ENCODE assay signal across 10 cellular contexts in genomic region chr9:101448680-101449070, GRCh38. TPM values are rescaled to one million over a fixed set of nuclear protein-coding genes. Genes with fewer than 3 reads are reported as not detected.
DNase-seq lines count a peak whose midpoint lies in the region; ATAC-seq, FAIRE-seq and TF ChIP-seq lines count a peak whose summit lies in the region.
"Had no signal": no experiment of that assay in that cellular context is flagged by ENCODE, and none has a peak within 500 bp of the region (broad histone marks: within the 10 kb centered on the region; RNA-seq: fewer than 3 reads in every experiment).

No MANE protein-coding gene starts in this region.

- intact Hi-C loops in activated CD4-positive, alpha-beta T cell treated with anti-CD3 and anti-CD28 coated beads for 36 hours (cut with DNase I, micrococcal nuclease), result loop anchor here (2.0 kb wide), 1 partner anchor 82 kb away; no protein-coding TSS in a partner anchor
- intact Hi-C loops in PC-3 (cut with micrococcal nuclease) (loop anchor here (1.0 kb wide), 1 partner anchor 82 kb away; no protein-coding TSS in a partner anchor), endothelial cell of umbilical vein (cut with micrococcal nuclease) (loop anchor here (1.0 kb wide), 1 partner anchor 82 kb away; no protein-coding TSS in a partner anchor)

- peaks cover 10% of the 10 kb centered on the region for H3K4me1 Mint-ChIP-seq in activated CD4-positive, alpha-beta T cell treated with anti-CD3 and anti-CD28 coated beads for 36 hours

- H3K9me3 ChIP-seq in PC-3 (ENCODE audit: low read length), result no peaks in the 10 kb centered on the region
- H3K9me3 ChIP-seq in endothelial cell of umbilical vein (replicated peaks; ENCODE audit: control insufficient read depth, insufficient read depth, low read length), result no peaks in the 10 kb centered on the region
- no peaks in the 10 kb centered on the region for H3K9me3 ChIP-seq in smooth muscle cell (replicated peaks; ENCODE audit: low read depth)

- H3K79me2 ChIP-seq in PC-3 (ENCODE audit: low read length), result no peaks in the 10 kb centered on the region
- H3K79me2 ChIP-seq in endothelial cell of umbilical vein (ENCODE audit: control insufficient read depth, insufficient read depth, low read length), result no peaks in the 10 kb centered on the region
- H3K79me2 ChIP-seq in smooth muscle cell (ENCODE audit: low read depth), result no peaks in the 10 kb centered on the region

- H3K27ac ChIP-seq in PC-3 (ENCODE audit: low read length), result no peak overlapping the region
- H3K27ac ChIP-seq in endothelial cell of umbilical vein (ENCODE audit: insufficient read depth, low read depth, low read length), result no peak overlapping the region
- no peak overlapping the region for H3K27ac ChIP-seq in smooth muscle cell (ENCODE audit: low read depth)

- dilution Hi-C loops in endothelial cell of umbilical vein (cut with MboI; ENCODE audit: extremely low pct_ligation_motif_present, low sequenced_read_pairs), result no loop called here

- H3K9me1 ChIP-seq in endothelial cell of umbilical vein (replicated peaks; ENCODE audit: control insufficient read depth, extremely low read depth, insufficient read depth, low read length), result no peaks in the 10 kb centered on the region

- FAIRE-seq in endothelial cell of umbilical vein (lab: Jason Lieb, UNC), result no peak
- FAIRE-seq: GM19239 had no signal

- CTCF ChIA-PET in activated CD4-positive, alpha-beta T cell treated with anti-CD3 and anti-CD28 coated beads for 36 hours (lab: Charles Lee), result interaction anchor here (0.7 to 1.8 kb wide), 6 partner anchors 10 to 87 kb away, joined by 3 to 9 read pairs (median 4); partner anchors contain the start of gene RNF20
- CTCF ChIA-PET in PC-3 (lab: Charles Lee) (interaction anchor here (0.5 to 1.8 kb wide), 5 partner anchors 10 to 119 kb away, joined by 3 to 11 read pairs (median 4); partner anchors contain the start of genes MRPL50, RNF20 and ZNF189), endothelial cell of umbilical vein (lab: Charles Lee) (interaction anchor here (0.7 to 4.5 kb wide), 21 partner anchors 10 to 846 kb away, joined by 3 to 96 read pairs (median 3); partner anchors contain the start of genes MRPL50, RNF20 and ZNF189)

- BruUV-seq in PC-3 (replicated peaks; lab: Mats Ljungman, UMichigan) (no TSS peak), endothelial cell of umbilical vein (replicated peaks; lab: Mats Ljungman, UMichigan) (no TSS peak)

- no peaks in the 10 kb centered on the region for H3K27me3 ChIP-seq in PC-3 (ENCODE audit: low read length)
- peaks cover 7 to 12% of the 10 kb centered on the region in 2 experiments for H3K27me3 ChIP-seq in endothelial cell of umbilical vein (ENCODE audit: control insufficient read depth in 2 of 2, insufficient read depth in 2 of 2, low read length in 2 of 2)
- H3K27me3 ChIP-seq in smooth muscle cell (ENCODE audit: low read depth), result no peaks in the 10 kb centered on the region

- H3K4me1 ChIP-seq in PC-3 (ENCODE audit: insufficient read depth, low read length) (no peaks in the 10 kb centered on the region), endothelial cell of umbilical vein (ENCODE audit: control insufficient read depth, extremely low read depth, insufficient read depth, low read length) (no peaks in the 10 kb centered on the region), smooth muscle cell (ENCODE audit: low read depth) (no peaks in the 10 kb centered on the region)

- no peak for TF ChIP-seq CTCF in PC-3 (conservative IDR thresholded peaks at IDR 0.05; ENCODE audit: low read depth, low read length)
- no peak for TF ChIP-seq CTCF in endothelial cell of umbilical vein (IDR thresholded peaks at IDR 0.05; ENCODE audit: extremely low read depth in 1 of 2, insufficient read depth in 1 of 2, low read depth in 1 of 2, low read length in 2 of 2)
- no peak for TF ChIP-seq CTCF in smooth muscle cell (IDR thresholded peaks at IDR 0.05; ENCODE audit: borderline replicate concordance, insufficient read depth, poor library complexity, severe bottlenecking)

- H3K36me3 Mint-ChIP-seq in activated CD4-positive, alpha-beta T cell treated with anti-CD3 and anti-CD28 coated beads for 36 hours (ENCODE audit: low read depth), result no peaks in the 10 kb centered on the region

- H3K9me3 Mint-ChIP-seq in activated CD4-positive, alpha-beta T cell treated with anti-CD3 and anti-CD28 coated beads for 36 hours (ENCODE audit: low read depth), result peaks cover 6% of the 10 kb centered on the region

- peak overlapping the region; percentile 45 for H3K4me3 Mint-ChIP-seq in activated CD4-positive, alpha-beta T cell treated with anti-CD3 and anti-CD28 coated beads for 36 hours

- H3K9ac ChIP-seq in PC-3 (ENCODE audit: low read length) (no peak overlapping the region), endothelial cell of umbilical vein (replicated peaks; ENCODE audit: extremely low read depth, insufficient read depth, low read length) (no peak overlapping the region), smooth muscle cell (ENCODE audit: low read depth) (no peak overlapping the region)

- peak overlapping the region; percentile 86 for H3K4me2 ChIP-seq in PC-3 (ENCODE audit: low read length)
- H3K4me2 ChIP-seq in endothelial cell of umbilical vein (ENCODE audit: insufficient read depth, low read length), result peak overlapping the region; percentile 37
- peak overlapping the region; percentile 91 for H3K4me2 ChIP-seq in smooth muscle cell

- no peak for ATAC-seq in activated CD4-positive, alpha-beta T cell treated with anti-CD3 and anti-CD28 coated beads for 36 hours
- ATAC-seq in PC-3, result no peak

- peaks cover 55% of the 10 kb centered on the region for H3K27me3 Mint-ChIP-seq in activated CD4-positive, alpha-beta T cell treated with anti-CD3 and anti-CD28 coated beads for 36 hours

- H4K20me1 ChIP-seq in PC-3 (ENCODE audit: low read length) (no peaks in the 10 kb centered on the region), endothelial cell of umbilical vein (replicated peaks; ENCODE audit: control insufficient read depth, extremely low read depth, insufficient read depth, low read length) (no peaks in the 10 kb centered on the region), smooth muscle cell (ENCODE audit: low read depth) (no peaks in the 10 kb centered on the region)

- no peaks in the 10 kb centered on the region for H3K9me2 ChIP-seq in PC-3 (replicated peaks; ENCODE audit: low read length)

- 52% methylated on average over 4 of the region's 4 CpGs for WGBS in smooth muscle cell (ENCODE audit: low lambda C conversion rate)

- no peak for DNase-seq in activated CD4-positive, alpha-beta T cell treated with anti-CD3 and anti-CD28 coated beads for 36 hours
- DNase-seq in activated CD4-positive, alpha-beta T cell treated with anti-CD3 and anti-CD28 coated beads, Interleukin-2, amount 50 U/mL, for 48 hours, result no peak
- DNase-seq in PC-3, result no peak
- DNase-seq in endothelial cell of umbilical vein (ENCODE audit: low read depth, low spot score), result no peak
- DNase-seq in smooth muscle cell (lab: John Stamatoyannopoulos, UW; ENCODE audit: unreplicated experiment), result no peak
- DNase-seq in UCSD-AML1 (lab: John Stamatoyannopoulos, UW; ENCODE audit: unreplicated experiment), result no peak
- DNase-seq in NCI-H82 treated with DMSO at 0.1 percent for 48 hours (lab: John Stamatoyannopoulos, UW; ENCODE audit: unreplicated experiment), result no peak
- DNase-seq in NCI-H526 treated with DMSO at 0.1 percent for 48 hours (lab: John Stamatoyannopoulos, UW), result no peak

- H3F3A ChIP-seq in PC-3 (ENCODE audit: low read length, unreplicated experiment) (no peaks in the 10 kb centered on the region), smooth muscle cell (ENCODE audit: low read depth) (no peaks in the 10 kb centered on the region)

- H3K36me3 ChIP-seq in PC-3 (ENCODE audit: low read depth, low read length) (no peaks in the 10 kb centered on the region), endothelial cell of umbilical vein (ENCODE audit: control insufficient read depth in 2 of 2, extremely low read depth in 1 of 2, insufficient read depth in 2 of 2, low read length in 2 of 2) (no peaks in the 10 kb centered on the region), smooth muscle cell (ENCODE audit: low read depth) (no peaks in the 10 kb centered on the region)

- no peak overlapping the region for H3K27ac Mint-ChIP-seq in activated CD4-positive, alpha-beta T cell treated with anti-CD3 and anti-CD28 coated beads for 36 hours

- H2AFZ ChIP-seq in PC-3 (ENCODE audit: low read length) (peak overlapping the region; percentile 90), endothelial cell of umbilical vein (ENCODE audit: low read depth, low read length) (no peak overlapping the region), smooth muscle cell (ENCODE audit: low read depth) (peak overlapping the region; percentile 91)

- POLR2A ChIA-PET in activated CD4-positive, alpha-beta T cell treated with anti-CD3 and anti-CD28 coated beads for 36 hours (lab: Charles Lee), result no interaction called here
- POLR2A ChIA-PET in PC-3 (lab: Charles Lee; ENCODE audit: unreplicated experiment), result no interaction called here
- POLR2A ChIA-PET in endothelial cell of umbilical vein (lab: Charles Lee), result no interaction called here

- no peak for TF ChIP-seq POLR2A in endothelial cell of umbilical vein (IDR thresholded peaks at IDR 0.05; ENCODE audit: low read depth, low read length)

- peak overlapping the region; percentile 73 for H3K4me3 ChIP-seq in PC-3 (ENCODE audit: low read length)
- no peak overlapping the region for H3K4me3 ChIP-seq in endothelial cell of umbilical vein (replicated peaks in 1 of 3; ENCODE audit: insufficient read depth in 1 of 3, low read depth in 1 of 3, low read length in 3 of 3)
- H3K4me3 ChIP-seq in smooth muscle cell, result peak overlapping the region; percentile 78

RNA-seq across cellular contexts. Expression of gene ALDOB, which starts 13.1 kb away (rescaled TPM):
- total RNA-seq in activated CD4-positive, alpha-beta T cell treated with anti-CD3 and anti-CD28 coated beads for 36 hours, result not detected
- total RNA-seq in PC-3 (2014; rRNA removed) (not detected in 2 replicates), endothelial cell of umbilical vein (not detected in 2 replicates), smooth muscle cell (not detected in 2 replicates)
- polyA plus RNA-seq in endothelial cell of umbilical vein (not detected in 2 replicates), smooth muscle cell (not detected in 2 replicates)
- polyA plus RNA-seq in endothelial cell of umbilical vein (2011; cell fraction: cytosol; rRNA removed), result not detected in 2 replicates
- polyA plus RNA-seq in endothelial cell of umbilical vein (2011; cell fraction: nucleus; rRNA removed), result not detected in 2 replicates
- not detected in 2 replicates for polyA plus RNA-seq in endothelial cell of umbilical vein (2012)
- not detected in 2 replicates for polyA minus RNA-seq in endothelial cell of umbilical vein
- polyA minus RNA-seq in endothelial cell of umbilical vein (2011; cell fraction: cytosol; rRNA and poly(A)+ RNA removed), result not detected
- polyA minus RNA-seq in endothelial cell of umbilical vein (2011; cell fraction: nucleus; rRNA and poly(A)+ RNA removed), result not detected in 2 replicates
- total RNA-seq: mononuclear cell had no signal

RNA-seq across cellular contexts. Expression of gene ZNF189, which starts 50.0 kb away (rescaled TPM):
- 10 to 100 TPM; 10.2 to 13.1 TPM for total RNA-seq in activated CD4-positive, alpha-beta T cell treated with anti-CD3 and anti-CD28 coated beads for 36 hours
- 4.5 and 4.8 TPM in 2 replicates for total RNA-seq in PC-3 (2014; rRNA removed)
- 14.4 and 14.6 TPM in 2 replicates for total RNA-seq in endothelial cell of umbilical vein
- 2.5 and 3.3 TPM in 2 replicates for polyA plus RNA-seq in endothelial cell of umbilical vein
- polyA plus RNA-seq in endothelial cell of umbilical vein (2011; cell fraction: cytosol; rRNA removed), result 4.1 and 4.7 TPM in 2 replicates
- 17.7 and 17.9 TPM in 2 replicates for polyA plus RNA-seq in endothelial cell of umbilical vein (2011; cell fraction: nucleus; rRNA removed)
- polyA plus RNA-seq in endothelial cell of umbilical vein (2012), result 10.7 and 14.1 TPM in 2 replicates
- 5.8 and 6.2 TPM in 2 replicates for polyA minus RNA-seq in endothelial cell of umbilical vein
- polyA minus RNA-seq in endothelial cell of umbilical vein (2011; cell fraction: cytosol; rRNA and poly(A)+ RNA removed), result 2.0 TPM
- 16.0 and 16.6 TPM in 2 replicates for polyA minus RNA-seq in endothelial cell of umbilical vein (2011; cell fraction: nucleus; rRNA and poly(A)+ RNA removed)
- total RNA-seq in smooth muscle cell, result 12.9 and 21.7 TPM in 2 replicates
- polyA plus RNA-seq in smooth muscle cell, result 2.7 and 3.2 TPM in 2 replicates

RNA-seq across cellular contexts. Expression of gene MRPL50, which starts 50.3 kb away (rescaled TPM):
- total RNA-seq in activated CD4-positive, alpha-beta T cell treated with anti-CD3 and anti-CD28 coated beads for 36 hours, result 10 to 100 TPM; 15.5 to 17.0 TPM
- total RNA-seq in PC-3 (2014; rRNA removed) (8.2 and 10.2 TPM in 2 replicates), endothelial cell of umbilical vein (8.6 and 9.7 TPM in 2 replicates), smooth muscle cell (13.3 and 15.5 TPM in 2 replicates)
- polyA plus RNA-seq in endothelial cell of umbilical vein (5.1 and 5.7 TPM in 2 replicates), smooth muscle cell (13.7 and 14.1 TPM in 2 replicates)
- 7.2 and 7.4 TPM in 2 replicates for polyA plus RNA-seq in endothelial cell of umbilical vein (2011; cell fraction: cytosol; rRNA removed)
- polyA plus RNA-seq in endothelial cell of umbilical vein (2011; cell fraction: nucleus; rRNA removed), result 3.0 and 4.2 TPM in 2 replicates
- polyA plus RNA-seq in endothelial cell of umbilical vein (2012), result 11.2 and 13.3 TPM in 2 replicates
- polyA minus RNA-seq in endothelial cell of umbilical vein, result 1.3 and 2.4 TPM in 2 replicates
- polyA minus RNA-seq in endothelial cell of umbilical vein (2011; cell fraction: cytosol; rRNA and poly(A)+ RNA removed), result 2.0 TPM
- 2.4 and 4.8 TPM in 2 replicates for polyA minus RNA-seq in endothelial cell of umbilical vein (2011; cell fraction: nucleus; rRNA and poly(A)+ RNA removed)

Comparison
In these comparisons a context has a peak if more than half of its experiments do, and no peak if none do; other contexts are left out.
1. H3K4me2 ChIP-seq: peak in every context shown above with its lines; median percentile 91 in smooth muscle cell; 86 in PC-3; 37 in endothelial cell of umbilical vein.
2. H3K4me3 ChIP-seq: peak in PC-3 (single experiment) and smooth muscle cell (single experiment); none in endothelial cell of umbilical vein (0 of 3).